ENCODE assay signal across 8 cellular contexts in the genomic region with DNA sequence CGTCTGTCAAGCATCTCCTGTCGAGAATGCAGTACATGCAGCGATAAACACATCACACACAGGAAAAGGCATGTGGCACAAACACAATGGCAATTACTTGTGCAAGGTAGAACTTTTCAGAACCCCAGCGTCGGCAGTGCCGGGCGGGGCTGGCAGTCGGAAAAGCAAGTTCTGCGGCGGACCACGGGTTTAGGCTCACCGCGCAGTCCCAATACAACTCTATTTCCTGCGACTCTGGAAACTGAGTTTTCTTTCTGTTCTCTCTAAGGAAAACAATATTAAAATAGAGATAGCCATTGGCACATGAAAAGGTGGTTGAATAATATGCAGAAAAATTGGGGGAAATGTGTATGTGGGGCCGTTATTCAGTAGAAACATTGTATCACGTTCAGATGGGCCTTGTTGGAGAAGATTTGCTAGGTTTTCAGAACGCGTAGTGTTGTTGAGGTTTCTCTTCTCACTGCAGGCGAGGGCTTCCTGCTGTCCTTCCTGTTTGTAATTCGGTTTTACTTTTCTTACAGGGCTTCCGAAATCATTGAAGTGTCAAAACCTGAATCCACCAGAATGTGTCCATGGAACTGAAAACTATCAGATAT.
DNase-seq lines count a peak whose midpoint lies in the region; ATAC-seq and TF ChIP-seq lines count a peak whose summit lies in the region.

No MANE protein-coding gene starts in this region.

- H3K27ac Mint-ChIP-seq in natural killer cell treated with Interleukin-12 subunit alpha and Interleukin-12 subunit beta and Interleukin-15 and Interleukin-18, amount 100 ng/mL, for 72 hours = peak overlapping the region in 1 of 2 donors; percentile 84

- ATAC-seq in GM18867 (IDR thresholded peaks at IDR 0.05; ENCODE audit: unreplicated experiment) (peak; percentile 18), HG03066 (IDR thresholded peaks at IDR 0.05; ENCODE audit: low read depth, unreplicated experiment) (peak; percentile 35)
- peak in 1 of 2 donors; percentile 79 for ATAC-seq in natural killer cell treated with Interleukin-12 subunit alpha and Interleukin-12 subunit beta and Interleukin-15 and Interleukin-18, amount 100 ng/mL, for 72 hours

- H3K4me3 ChIP-seq in ascending aorta = peak overlapping the region; percentile 42 to 53

- peak overlapping the region; percentile 68 for H3K4me3 Mint-ChIP-seq in natural killer cell treated with Interleukin-12 subunit alpha and Interleukin-12 subunit beta and Interleukin-15 and Interleukin-18, amount 100 ng/mL, for 72 hours

- H3K4me1 ChIP-seq in ascending aorta = no peaks in the 10 kb centered on the region

- peaks cover 9 to 28% of the 10 kb centered on the region in 2 donors for H3K4me1 Mint-ChIP-seq in natural killer cell treated with Interleukin-12 subunit alpha and Interleukin-12 subunit beta and Interleukin-15 and Interleukin-18, amount 100 ng/mL, for 72 hours (ENCODE audit: low read depth in 2 of 2)

- no peaks in the 10 kb centered on the region for H3K9me3 ChIP-seq in ascending aorta

- H3K27me3 ChIP-seq in ascending aorta = no peaks in the 10 kb centered on the region

- H3K36me3 ChIP-seq in ascending aorta = no peaks in the 10 kb centered on the region

- DNase-seq in ascending aorta (ENCODE audit: low spot score in 2 of 2) (no peak), NCI-H748 (lab: John Stamatoyannopoulos, UW; ENCODE audit: unreplicated experiment) (no peak), NCI-H1105 (lab: John Stamatoyannopoulos, UW) (no peak), foreskin melanocyte (no peak), occipital lobe (lab: John Stamatoyannopoulos, UW) (no peak)
- no peak for DNase-seq in natural killer cell treated with Interleukin-12 subunit alpha and Interleukin-12 subunit beta and Interleukin-15 and Interleukin-18, amount 100 ng/mL, for 72 hours (ENCODE audit: low spot score)

- H3K36me3 Mint-ChIP-seq in natural killer cell treated with Interleukin-12 subunit alpha and Interleukin-12 subunit beta and Interleukin-15 and Interleukin-18, amount 100 ng/mL, for 72 hours = no peaks in the 10 kb centered on the region

- H3K9me3 Mint-ChIP-seq in natural killer cell treated with Interleukin-12 subunit alpha and Interleukin-12 subunit beta and Interleukin-15 and Interleukin-18, amount 100 ng/mL, for 72 hours = no peaks in the 10 kb centered on the region

- no peaks in the 10 kb centered on the region for H3K27me3 Mint-ChIP-seq in natural killer cell treated with Interleukin-12 subunit alpha and Interleukin-12 subunit beta and Interleukin-15 and Interleukin-18, amount 100 ng/mL, for 72 hours

- no peak for TF ChIP-seq CTCF in ascending aorta (IDR thresholded peaks at IDR 0.05)

- no peak overlapping the region for H3K27ac ChIP-seq in ascending aorta

- intact Hi-C loops in ascending aorta (cut with DNase I) = loop anchor here (1.0 to 10.0 kb wide), 4 partner anchors 268 to 514 kb away; partner anchors contain the start of gene SMOC2
